ENCODE assay signal across 8 cellular contexts in genomic region chr11:47848636-47849155, GRCh38. TPM values are rescaled to one million over a fixed set of nuclear protein-coding genes. Genes with fewer than 3 reads are reported as not detected.
DNase-seq lines count a peak whose midpoint lies in the region; TF ChIP-seq lines count a peak whose summit lies in the region.

No MANE protein-coding gene starts in this region.

- peak overlapping the region; percentile 57 for H3K9ac ChIP-seq in H9 (ENCODE audit: extremely low read depth, insufficient read length, low read length)
- H3K9ac ChIP-seq in subcutaneous abdominal adipose tissue (ENCODE audit: low read length in 5 of 5): peak overlapping the region; percentile 86 to 95 (median 90)

- peak overlapping the region; percentile 70 to 91 for H3K4me3 ChIP-seq in CD4-positive, alpha-beta memory T cell (ENCODE audit: low read length in 2 of 2)
- H3K4me3 ChIP-seq in subcutaneous abdominal adipose tissue (ENCODE audit: low read depth in 1 of 5, low read length in 5 of 5): peak overlapping the region; percentile 83 to 100 (median 92)

- H3K27me3 ChIP-seq in CD4-positive, alpha-beta memory T cell (ENCODE audit: insufficient read depth, low read length): no peaks in the 10 kb centered on the region
- H3K27me3 ChIP-seq in H9 (ENCODE audit: insufficient read depth, low read length): no peaks in the 10 kb centered on the region
- no peaks in the 10 kb centered on the region for H3K27me3 ChIP-seq in subcutaneous abdominal adipose tissue (ENCODE audit: control insufficient read depth in 5 of 5, insufficient read depth in 4 of 5, low read length in 5 of 5)

- H3K18ac ChIP-seq in H9 (ENCODE audit: insufficient read length, low read depth, low read length): no peak overlapping the region

- H3K4me3 Mint-ChIP-seq in CD4-positive, alpha-beta memory T cell: peak overlapping the region; percentile 95 to 100 (median 99)
- H3K4me3 Mint-ChIP-seq in H9: peak overlapping the region; percentile 98 to 99
- H3K4me3 Mint-ChIP-seq in activated CD4-positive, alpha-beta memory T cell treated with anti-CD3 and anti-CD28 coated beads for 36 hours: peak overlapping the region; percentile 98
- peak overlapping the region; percentile 98 to 100 (median 99) for H3K4me3 Mint-ChIP-seq in immature natural killer cell

- POLR2A ChIA-PET in CD4-positive, alpha-beta memory T cell (lab: Charles Lee; ENCODE audit: partially characterized antibody): interaction anchor here (1.0 to 1.9 kb wide), 10 partner anchors 8 to 271 kb away, joined by 3 to 17 read pairs (median 4); partner anchors contain the start of gene FNBP4
- POLR2A ChIA-PET in activated CD4-positive, alpha-beta memory T cell treated with anti-CD3 and anti-CD28 coated beads for 36 hours (lab: Charles Lee): interaction anchor here (0.8 to 1.1 kb wide), 5 partner anchors 81 to 271 kb away, joined by 3 to 5 read pairs (median 3); no protein-coding TSS in a partner anchor

- H3K14ac ChIP-seq in H9 (ENCODE audit: insufficient read depth, low read length): 0 out of 2 replicates have a peak overlapping the region, but pooled peaks have one; percentile 6

- H2AK5ac ChIP-seq in H9 (ENCODE audit: insufficient read length, low read length): no peak overlapping the region

- H3K27me3 Mint-ChIP-seq in CD4-positive, alpha-beta memory T cell: no peaks in the 10 kb centered on the region
- H3K27me3 Mint-ChIP-seq in H9 (ENCODE audit: low read depth): no peaks in the 10 kb centered on the region
- H3K27me3 Mint-ChIP-seq in activated CD4-positive, alpha-beta memory T cell treated with anti-CD3 and anti-CD28 coated beads for 36 hours: no peaks in the 10 kb centered on the region
- peaks cover 0 to 9% (median 2%) of the 10 kb centered on the region in 3 donors for H3K27me3 Mint-ChIP-seq in immature natural killer cell (ENCODE audit: low read depth in 3 of 3)

- H2BK12ac ChIP-seq in H9 (ENCODE audit: insufficient read length, low read depth, low read length): no peak overlapping the region

- peaks cover 33 to 72% (median 52%) of the 10 kb centered on the region in 4 donors for H3K4me1 Mint-ChIP-seq in CD4-positive, alpha-beta memory T cell
- H3K4me1 Mint-ChIP-seq in H9 (peaks cover 14 to 15% of the 10 kb centered on the region in 2 experiments), immature natural killer cell (peaks cover 28 to 35% of the 10 kb centered on the region in 2 donors)
- peaks cover 45% of the 10 kb centered on the region for H3K4me1 Mint-ChIP-seq in activated CD4-positive, alpha-beta memory T cell treated with anti-CD3 and anti-CD28 coated beads for 36 hours (ENCODE audit: low read depth)

- CTCF ChIA-PET in CD4-positive, alpha-beta memory T cell (lab: Charles Lee; ENCODE audit: partially characterized antibody): interaction anchor here (0.6 kb wide), 1 partner anchor 83 kb away, joined by 4 read pairs; no protein-coding TSS in a partner anchor
- CTCF ChIA-PET in activated CD4-positive, alpha-beta memory T cell treated with anti-CD3 and anti-CD28 coated beads for 36 hours (lab: Charles Lee): interaction anchor here (0.6 to 0.9 kb wide), 2 partner anchors 12 to 20 kb away, joined by 3 to 6 read pairs; no protein-coding TSS in a partner anchor

- H3K23ac ChIP-seq in H9 (ENCODE audit: insufficient read length, low read depth, low read length): no peak overlapping the region

- no peak overlapping the region for H2BK15ac ChIP-seq in H9 (ENCODE audit: low read depth, low read length)

- H3K79me2 ChIP-seq in H9 (ENCODE audit: insufficient read depth, low read length): peaks cover 10% of the 10 kb centered on the region; the same call in 1 of the 2 replicates

- 0 out of 3 replicates have a peak, but pooled peaks have one; percentile 15 for TF ChIP-seq CTCF in H9 (conservative IDR thresholded peaks at IDR 0.05)

- intact Hi-C loops in CD4-positive, alpha-beta memory T cell (cut with micrococcal nuclease): loop anchor here (1.0 to 10.0 kb wide), 5 partner anchors 81 to 422 kb away; partner anchors contain the start of genes AGBL2, CELF1, FNBP4 and MTCH2
- intact Hi-C loops in activated CD4-positive, alpha-beta memory T cell treated with anti-CD3 and anti-CD28 coated beads for 36 hours (cut with micrococcal nuclease): loop anchor here (1.0 to 5.0 kb wide), 5 partner anchors 74 to 422 kb away; partner anchors contain the start of genes FNBP4, MTCH2 and PSMC3

- H3K4ac ChIP-seq in H9 (ENCODE audit: low read depth, low read length): no peak overlapping the region

- H3K23me2 ChIP-seq in H9 (ENCODE audit: insufficient read length, low read depth, low read length, poor library complexity, severe bottlenecking): peaks cover 6% of the 10 kb centered on the region

- H3K4me1 ChIP-seq in CD4-positive, alpha-beta memory T cell (ENCODE audit: insufficient read depth, low read length): peaks cover 66% of the 10 kb centered on the region
- H3K4me1 ChIP-seq in H9 (ENCODE audit: insufficient read depth, low read length): no peaks in the 10 kb centered on the region
- H3K4me1 ChIP-seq in subcutaneous abdominal adipose tissue (ENCODE audit: control insufficient read depth in 5 of 5, insufficient read depth in 5 of 5, low read length in 5 of 5): peaks cover 1 to 29% (median 21%) of the 10 kb centered on the region in 5 donors

- no CpG with 5 or more reads among the region's 22 CpGs for WGBS in H9 (ENCODE audit: extremely low coverage, insufficient read length, low lambda C conversion rate)

- H4K5ac ChIP-seq in H9 (ENCODE audit: insufficient read length, low read depth, low read length): no peak overlapping the region

- no peaks in the 10 kb centered on the region for H3K79me1 ChIP-seq in H9 (ENCODE audit: insufficient read depth, low read depth, low read length, poor library complexity, severe bottlenecking)

- no peaks in the 10 kb centered on the region for H4K20me1 ChIP-seq in H9 (ENCODE audit: control insufficient read depth, insufficient read depth, insufficient read length)

- H3K36me3 Mint-ChIP-seq in CD4-positive, alpha-beta memory T cell: peaks cover 14 to 32% of the 10 kb centered on the region in 2 donors
- H3K36me3 Mint-ChIP-seq in H9 (ENCODE audit: insufficient read depth in 1 of 3, low read depth in 3 of 3) (peaks cover 14 to 25% (median 20%) of the 10 kb centered on the region in 3 experiments), immature natural killer cell (peaks cover 0 to 8% (median 4%) of the 10 kb centered on the region in 3 donors)
- H3K36me3 Mint-ChIP-seq in activated CD4-positive, alpha-beta memory T cell treated with anti-CD3 and anti-CD28 coated beads for 36 hours: peaks cover 17% of the 10 kb centered on the region

- H2BK5ac ChIP-seq in H9 (ENCODE audit: insufficient read length, low read length): no peak overlapping the region

- no peak overlapping the region for H2BK120ac ChIP-seq in H9 (ENCODE audit: low read depth, low read length, poor library complexity, severe bottlenecking)

- H3K9me3 ChIP-seq in CD4-positive, alpha-beta memory T cell (ENCODE audit: control insufficient read depth in 1 of 2, low read length in 2 of 2): no peaks in the 10 kb centered on the region
- H3K9me3 ChIP-seq in H9 (ENCODE audit: control insufficient read depth, low read depth, low read length) (no peaks in the 10 kb centered on the region), subcutaneous abdominal adipose tissue (ENCODE audit: control insufficient read depth in 5 of 5, low read length in 5 of 5) (no peaks in the 10 kb centered on the region)

- H3K36me3 ChIP-seq in CD4-positive, alpha-beta memory T cell (ENCODE audit: insufficient read depth, low read length): peaks cover 6% of the 10 kb centered on the region
- H3K36me3 ChIP-seq in subcutaneous abdominal adipose tissue (ENCODE audit: control insufficient read depth in 5 of 5, insufficient read depth in 5 of 5, low read length in 5 of 5): peaks cover 0 to 11% (median 2%) of the 10 kb centered on the region in 5 donors

- peak in 1 of 5 donors; percentile 81 for DNase-seq in CD4-positive, alpha-beta memory T cell
- DNase-seq in H9 (no peak), immature natural killer cell (no peak), NAMALWA (ENCODE audit: low spot score) (no peak), HUDEP-2 (lab: John Stamatoyannopoulos, UW; ENCODE audit: unreplicated experiment in 76 of 76) (no peak), retina (no peak)
- DNase-seq in activated CD4-positive, alpha-beta memory T cell treated with anti-CD3 and anti-CD28 coated beads for 36 hours: no peak

- no peak overlapping the region for H4K91ac ChIP-seq in H9 (ENCODE audit: insufficient read length, low read depth, low read length)

- peak overlapping the region; percentile 97 for H3K27ac ChIP-seq in CD4-positive, alpha-beta memory T cell (ENCODE audit: low read depth, low read length)
- peak overlapping the region; percentile 57 for H3K27ac ChIP-seq in H9 (ENCODE audit: insufficient read length, low read depth, low read length)
- H3K27ac ChIP-seq in subcutaneous abdominal adipose tissue (ENCODE audit: low read depth, low read length): peak overlapping the region; percentile 80

- no peak overlapping the region for H2AFZ ChIP-seq in H9 (ENCODE audit: low read length)

- peak overlapping the region; percentile 93 to 100 (median 99) for H3K27ac Mint-ChIP-seq in CD4-positive, alpha-beta memory T cell
- H3K27ac Mint-ChIP-seq in H9 (peak overlapping the region; percentile 98 to 99 (median 98); a peak in 6 of 7 replicates), immature natural killer cell (peak overlapping the region; percentile 97 to 100 (median 99))
- H3K27ac Mint-ChIP-seq in activated CD4-positive, alpha-beta memory T cell treated with anti-CD3 and anti-CD28 coated beads for 36 hours: peak overlapping the region; percentile 97

- H3K9me3 Mint-ChIP-seq in CD4-positive, alpha-beta memory T cell: no peaks in the 10 kb centered on the region
- no peaks in the 10 kb centered on the region; a peak in 1 of 5 replicates for H3K9me3 Mint-ChIP-seq in H9
- H3K9me3 Mint-ChIP-seq in activated CD4-positive, alpha-beta memory T cell treated with anti-CD3 and anti-CD28 coated beads for 36 hours: no peaks in the 10 kb centered on the region
- no peaks in the 10 kb centered on the region for H3K9me3 Mint-ChIP-seq in immature natural killer cell

- peak overlapping the region; percentile 93 for H3K4me2 ChIP-seq in H9 (ENCODE audit: insufficient read depth, insufficient read length, low read length)

- no peak overlapping the region for H4K8ac ChIP-seq in H9 (replicated peaks; ENCODE audit: insufficient read length, low read depth, low read length)

- no peak overlapping the region for H3T11ph ChIP-seq in H9 (ENCODE audit: low read length)

- H3K56ac ChIP-seq in H9 (ENCODE audit: insufficient read length, low read depth, low read length): no peak overlapping the region

- no peak overlapping the region for H2BK20ac ChIP-seq in H9 (ENCODE audit: low read depth, low read length, poor library complexity, severe bottlenecking)

RNA-seq across cellular contexts. Expression of gene NUP160, which starts 0.5 kb away (rescaled TPM):
- total RNA-seq in CD4-positive, alpha-beta memory T cell: 10 to 100 TPM; 57.6 to 62.2 TPM
- 10 to 100 TPM; 35.6 to 44.3 TPM for polyA plus RNA-seq in CD4-positive, alpha-beta memory T cell
- total RNA-seq in H9 (2021): 82.6 and 86.1 TPM in 2 replicates
- 10 to 100 TPM; 68.0 to 69.5 TPM for total RNA-seq in activated CD4-positive, alpha-beta memory T cell treated with anti-CD3 and anti-CD28 coated beads for 36 hours
- polyA plus RNA-seq in immature natural killer cell: 10 to 100 TPM; 16.9 to 31.5 (median 25.0) TPM
